ENCODE assay signal across 8 cellular contexts in genomic region chr10:50623299-50624153, GRCh38. TPM values are rescaled to one million over a fixed set of nuclear protein-coding genes. Genes with fewer than 3 reads are reported as not detected.
DNase-seq lines count a peak whose midpoint lies in the region; ATAC-seq and TF ChIP-seq lines count a peak whose summit lies in the region.

Gene SGMS1, minus strand, starts transcription at chr10:50623956. Its CDS starts 279,842 bp downstream, at chr10:50344114.

- H3K27ac Mint-ChIP-seq in activated naive CD8-positive, alpha-beta T cell treated with anti-CD3 and anti-CD28 coated beads for 36 hours = peak within 1 kb of the TSS; percentile 92

- H3K27me3 ChIP-seq in KMS-11 (ENCODE audit: insufficient read depth, low read depth) = no peaks in the 10 kb centered on the region
- no peaks in the 10 kb centered on the region for H3K27me3 ChIP-seq in osteoblast (ENCODE audit: insufficient read depth, low read length)
- no peaks in the 10 kb centered on the region for H3K27me3 ChIP-seq in testis

- H3K27ac ChIP-seq in KMS-11 (peak within 1 kb of the TSS; percentile 95), osteoblast (ENCODE audit: low read depth, low read length) (peak within 1 kb of the TSS; percentile 98), testis (peak within 1 kb of the TSS; percentile 99 to 100)

- peaks cover 46% of the 10 kb centered on the region for H3K79me2 ChIP-seq in KMS-11 (ENCODE audit: insufficient read depth, low read depth)
- peaks cover 30% of the 10 kb centered on the region for H3K79me2 ChIP-seq in osteoblast (ENCODE audit: insufficient read depth, low read length)

- H3K4me3 Mint-ChIP-seq in activated naive CD8-positive, alpha-beta T cell treated with anti-CD3 and anti-CD28 coated beads for 36 hours = peak within 1 kb of the TSS; percentile 86

- intact Hi-C loops in testis (cut with DNase I; ENCODE audit: low total_unique reads) = loop anchor here (10.0 kb wide), 1 partner anchor 209 kb away; no protein-coding TSS in a partner anchor

- H3K9me3 Mint-ChIP-seq in activated naive CD8-positive, alpha-beta T cell treated with anti-CD3 and anti-CD28 coated beads for 36 hours = no peaks in the 10 kb centered on the region

- H4K20me1 ChIP-seq in KMS-11 (ENCODE audit: insufficient read depth) = no peaks in the 10 kb centered on the region
- H4K20me1 ChIP-seq in osteoblast (ENCODE audit: insufficient read depth, low read length) = peaks cover 29% of the 10 kb centered on the region

- 0 to 1% methylated on average over 5 to 88 of the region's 104 CpGs for WGBS in testis, 2 donors

- H3K36me3 ChIP-seq in KMS-11 (ENCODE audit: insufficient read depth) (no peaks in the 10 kb centered on the region), osteoblast (ENCODE audit: insufficient read depth, low read length) (peaks cover 5% of the 10 kb centered on the region), testis (ENCODE audit: low read depth, missing control alignments) (no peaks in the 10 kb centered on the region)

- peaks cover 49% of the 10 kb centered on the region for H3K4me1 Mint-ChIP-seq in activated naive CD8-positive, alpha-beta T cell treated with anti-CD3 and anti-CD28 coated beads for 36 hours

- peaks cover 2% of the 10 kb centered on the region for H3K36me3 Mint-ChIP-seq in activated naive CD8-positive, alpha-beta T cell treated with anti-CD3 and anti-CD28 coated beads for 36 hours

- no peak for TF ChIP-seq CTCF in KMS-11 (conservative IDR thresholded peaks at IDR 0.05; ENCODE audit: low read depth, low read length)
- no peak for TF ChIP-seq CTCF in osteoblast (IDR thresholded peaks at IDR 0.05; ENCODE audit: extremely low read depth, low read depth, low read length)
- no peak for TF ChIP-seq CTCF in testis (IDR thresholded peaks at IDR 0.05)

- peak; percentile 23 for ATAC-seq in GM21619 (IDR thresholded peaks at IDR 0.05; ENCODE audit: unreplicated experiment)

- H2AFZ ChIP-seq in KMS-11 (ENCODE audit: low read depth) (peak within 1 kb of the TSS; percentile 95), osteoblast (ENCODE audit: low read length) (peak within 1 kb of the TSS; percentile 99)

- H3K4me3 ChIP-seq in KMS-11 (IDR thresholded peaks at IDR 0.05; ENCODE audit: insufficient read depth, low read depth, low read length) = no peak within 1 kb of the TSS
- H3K4me3 ChIP-seq in osteoblast (ENCODE audit: insufficient read depth, low read length) = peak within 1 kb of the TSS; percentile 93
- peak within 1 kb of the TSS; percentile 79 to 96 for H3K4me3 ChIP-seq in testis

- H3K4me2 ChIP-seq in KMS-11 (peak within 1 kb of the TSS; percentile 94), osteoblast (ENCODE audit: insufficient read depth, low read length) (peak within 1 kb of the TSS; percentile 97)

- H3K9me3 ChIP-seq in osteoblast (ENCODE audit: low read depth, low read length) = no peaks in the 10 kb centered on the region
- H3K9me3 ChIP-seq in testis = no peaks in the 10 kb centered on the region

- H3K4me1 ChIP-seq in KMS-11 (ENCODE audit: low read depth, poor library complexity, severe bottlenecking) (peaks cover 38% of the 10 kb centered on the region), osteoblast (ENCODE audit: insufficient read depth, low read length) (peaks cover 12% of the 10 kb centered on the region), testis (peaks cover 6% of the 10 kb centered on the region)

- peak within 1 kb of the TSS; percentile 81 for H3K9ac ChIP-seq in KMS-11

- no peaks in the 10 kb centered on the region for H3K27me3 Mint-ChIP-seq in activated naive CD8-positive, alpha-beta T cell treated with anti-CD3 and anti-CD28 coated beads for 36 hours

- TF ChIP-seq POLR2A in testis (IDR thresholded peaks at IDR 0.05) = no peak

- DNase-seq in Daoy (ENCODE audit: low read depth) = peak; percentile 90
- peak; percentile 69 for DNase-seq in SKM-1 treated with dmso at 0.1 percent for 144 hours (lab: John Stamatoyannopoulos, UW; ENCODE audit: unreplicated experiment)
- peak; percentile 87 for DNase-seq in activated naive CD8-positive, alpha-beta T cell treated with anti-CD3 and anti-CD28 coated beads for 36 hours
- DNase-seq in glomerular visceral epithelial cell (ENCODE audit: extremely low spot score) = peak; percentile 88
- peak; percentile 99 for DNase-seq in osteoblast (ENCODE audit: insufficient read length, low spot score, missing footprints)
- peak; percentile 79 for DNase-seq in testis

RNA-seq across cellular contexts. Expression of gene SGMS1, which starts in this region (rescaled TPM):
- total RNA-seq in Daoy (2014; rRNA removed; shearing (Covaris generic)) = 13.5 and 13.9 TPM in 2 replicates
- total RNA-seq in activated naive CD8-positive, alpha-beta T cell treated with anti-CD3 and anti-CD28 coated beads for 36 hours = 10 to 100 TPM in 1 of 2 experiments, 1 to 10 TPM in 1; 9.8 to 11.3 TPM
- total RNA-seq in osteoblast (60.4 and 68.0 TPM in 2 replicates), testis (10 to 100 TPM; 63.2 to 90.9 TPM)
- 30.6 TPM for polyA plus RNA-seq in testis (ENCODE audit: insufficient read depth, low read depth, low replicate concordance)
